In genomic region chr17:7834554-7834890, GRCh38 we compare ENCODE assay signal across 8 cellular contexts. TPM values are rescaled to one million over a fixed set of nuclear protein-coding genes. Genes with fewer than 3 reads are reported as not detected.
DNase-seq lines count a peak whose midpoint lies in the region; ATAC-seq and TF ChIP-seq lines count a peak whose summit lies in the region.

No MANE protein-coding gene starts in this region.

- DNase-seq in NB4 (ENCODE audit: low read depth) (no peak), Right ventricle myocardium inferior (ENCODE audit: missing footprints) (no peak), NCI-H146 (lab: John Stamatoyannopoulos, UW) (no peak)
- DNase-seq in activated effector memory CD4-positive, alpha-beta T cell treated with anti-CD3 and anti-CD28 coated beads, Interleukin-2, amount 50 U/mL, for 16 hours: peak; percentile 89

- H3K27ac ChIP-seq in parathyroid adenoma: peak overlapping the region; percentile 99

- H3K4me3 ChIP-seq in NB4 (ENCODE audit: low read depth, low read length) (peak overlapping the region; percentile 48), parathyroid adenoma (ENCODE audit: low read depth, low read length) (peak overlapping the region; percentile 96)

- peaks cover 9% of the 10 kb centered on the region for H3K79me2 ChIP-seq in parathyroid adenoma

- no peaks in the 10 kb centered on the region for H3K36me3 ChIP-seq in ES-I3 (ENCODE audit: insufficient read depth, low read length)
- no peaks in the 10 kb centered on the region for H3K36me3 ChIP-seq in parathyroid adenoma (ENCODE audit: control insufficient read depth, insufficient read depth, low read length)

- peak overlapping the region; percentile 86 for H2AFZ ChIP-seq in parathyroid adenoma

- H3K9me3 ChIP-seq in ES-I3 (ENCODE audit: control insufficient read depth, insufficient read depth, low read length) (no peaks in the 10 kb centered on the region), parathyroid adenoma (ENCODE audit: control insufficient read depth, low read length) (no peaks in the 10 kb centered on the region)

- TF ChIP-seq POLR2A in NB4 (IDR thresholded peaks at IDR 0.05; ENCODE audit: extremely low read depth, insufficient read length): no peak

- intact Hi-C loops in Right ventricle myocardium inferior (cut with DNase I): no loop called here

- peaks cover 11% of the 10 kb centered on the region for H3K4me1 ChIP-seq in ES-I3 (ENCODE audit: insufficient read depth, low read length)
- peaks cover 23% of the 10 kb centered on the region for H3K4me1 ChIP-seq in parathyroid adenoma

- peak overlapping the region; percentile 76; the same call in 1 of the 2 replicates for H3K9ac ChIP-seq in ES-I3 (ENCODE audit: low read depth, low read length)
- peak overlapping the region; percentile 90 for H3K9ac ChIP-seq in parathyroid adenoma

- H3K4me2 ChIP-seq in parathyroid adenoma (ENCODE audit: low read length): peak overlapping the region; percentile 98

- TF ChIP-seq CTCF in NB4 (IDR thresholded peaks at IDR 0.05; ENCODE audit: low read depth, low read length) (no peak), parathyroid adenoma (IDR thresholded peaks at IDR 0.05) (no peak)

- peak; percentile 32 for ATAC-seq in Right ventricle myocardium inferior
- ATAC-seq in GM21825 (IDR thresholded peaks at IDR 0.05; ENCODE audit: unreplicated experiment): no peak
- ATAC-seq in GM19463 (IDR thresholded peaks at IDR 0.05; ENCODE audit: unreplicated experiment): no peak

- no peaks in the 10 kb centered on the region for H3K27me3 ChIP-seq in parathyroid adenoma (ENCODE audit: control insufficient read depth, insufficient read depth, low read length)

RNA-seq across cellular contexts. Expression of gene KDM6B, which starts 0.5 kb away (rescaled TPM):
- 25.0 TPM for total RNA-seq in Right ventricle myocardium inferior

RNA-seq across cellular contexts. Expression of gene TMEM88, which starts 20.3 kb away (rescaled TPM):
- 35.4 TPM for total RNA-seq in Right ventricle myocardium inferior

RNA-seq across cellular contexts. Expression of gene NAA38, which starts 22.8 kb away (rescaled TPM):
- total RNA-seq in Right ventricle myocardium inferior: 105 TPM

RNA-seq across cellular contexts. Expression of gene CYB5D1, which starts 23.3 kb away (rescaled TPM):
- 21.7 TPM for total RNA-seq in Right ventricle myocardium inferior

RNA-seq across cellular contexts. Expression of gene CHD3, which starts 54.1 kb away (rescaled TPM):
- total RNA-seq in Right ventricle myocardium inferior: 18.0 TPM
